Comparison of ENCODE assay signal across 9 cellular contexts in the genomic region with DNA sequence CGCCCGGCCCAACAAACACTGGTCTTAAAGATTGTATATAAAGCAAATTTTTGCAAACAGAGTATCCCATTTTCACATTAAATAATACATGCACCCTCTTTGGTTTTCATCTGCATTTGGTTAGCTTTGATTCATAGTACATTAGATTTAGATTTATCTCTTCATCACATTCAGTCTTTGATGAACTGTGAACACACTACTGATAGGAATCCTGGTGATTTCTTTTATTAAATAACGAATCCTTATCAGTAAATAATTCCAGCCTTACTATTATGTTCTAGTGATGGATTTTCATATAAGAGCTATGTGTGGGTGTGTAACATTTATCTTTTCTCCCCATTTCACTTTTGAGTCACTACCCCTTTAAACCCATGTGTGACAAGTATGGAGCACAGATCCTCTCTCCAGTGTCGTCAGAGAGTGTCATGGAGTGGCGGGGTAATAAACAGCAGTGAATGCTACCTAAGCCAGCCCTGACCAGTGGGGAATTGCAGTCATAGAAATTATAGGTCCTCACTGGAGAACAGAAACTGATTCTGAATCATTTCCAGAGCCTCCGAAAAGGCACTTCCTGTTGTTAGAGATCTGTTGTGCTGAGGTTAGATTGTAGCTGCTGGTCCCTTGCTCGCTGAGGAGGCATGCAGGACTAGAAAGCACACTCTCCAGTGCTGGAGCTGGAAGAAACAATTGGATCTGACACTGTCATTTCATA. TPM values are rescaled to one million over a fixed set of nuclear protein-coding genes. Genes with fewer than 3 reads are reported as not detected.
DNase-seq lines count a peak whose midpoint lies in the region; ATAC-seq and TF ChIP-seq lines count a peak whose summit lies in the region.
"Had no signal": no experiment of that assay in that cellular context is flagged by ENCODE, and none has a peak within 500 bp of the region (broad histone marks: within the 10 kb centered on the region; RNA-seq: fewer than 3 reads in every experiment).

No MANE protein-coding gene starts in this region.

- H3K4me1 Mint-ChIP-seq in activated B cell treated with CpG ODN at 0.5 μM for 24 hours (peaks cover 2% of the 10 kb centered on the region), natural killer cell (peaks cover 6 to 13% of the 10 kb centered on the region in 2 donors)

- 60 to 69% methylated on average over 7 of the region's 7 CpGs for WGBS in lower leg skin, 2 donors
- WGBS in aorta, 2 donors = 51 to 56% methylated on average over 7 of the region's 7 CpGs

- H3K27ac ChIP-seq in aorta (ENCODE audit: low read depth in 1 of 2, low read length in 2 of 2) = no peak overlapping the region

- peak; percentile 83 for ATAC-seq in GM19438 (IDR thresholded peaks at IDR 0.05; ENCODE audit: low read depth, unreplicated experiment)
- ATAC-seq in HG03342 (IDR thresholded peaks at IDR 0.05; ENCODE audit: unreplicated experiment) = peak; percentile 97
- peak; percentile 37 for ATAC-seq in activated B cell treated with CpG ODN at 0.5 μM for 24 hours (ENCODE audit: low read depth)
- no peak for ATAC-seq in natural killer cell
- no peak for ATAC-seq in aorta (ENCODE audit: low FRiP score)

- no peaks in the 10 kb centered on the region for H3K36me3 ChIP-seq in aorta (ENCODE audit: control insufficient read depth in 1 of 2, insufficient read depth in 2 of 2, low read length in 1 of 2)
- H3K36me3 ChIP-seq: heart right ventricle had no signal

- TF ChIP-seq CTCF in activated B cell treated with CpG ODN at 0.5 μM for 24 hours (IDR thresholded peaks at IDR 0.05) = no peak
- no peak for TF ChIP-seq CTCF in natural killer cell (IDR thresholded peaks at IDR 0.05)
- TF ChIP-seq CTCF in lower leg skin (IDR thresholded peaks at IDR 0.05) = no peak

- DNase-seq in EH (ENCODE audit: low read depth) = peak; percentile 66
- DNase-seq in activated B cell treated with CpG ODN at 0.5 μM for 24 hours = no peak
- DNase-seq in pulmonary artery endothelial cell (ENCODE audit: low read depth, low spot score) = peak; percentile 51
- DNase-seq in natural killer cell = no peak
- no peak for DNase-seq in lower leg skin (ENCODE audit: low spot score in 2 of 2)
- no peak for DNase-seq in aorta
- DNase-seq: heart right ventricle had no signal

- no peaks in the 10 kb centered on the region for H3K9me3 ChIP-seq in aorta (ENCODE audit: control insufficient read depth, low read length)

- H3K27ac Mint-ChIP-seq in activated B cell treated with CpG ODN at 0.5 μM for 24 hours = no peak overlapping the region
- no peak overlapping the region for H3K27ac Mint-ChIP-seq in natural killer cell

- intact Hi-C loops in activated B cell treated with CpG ODN at 0.5 μM for 24 hours (cut with micrococcal nuclease) (no loop called here), natural killer cell (cut with micrococcal nuclease) (no loop called here), lower leg skin (cut with DNase I; ENCODE audit: low total_unique reads) (no loop called here), aorta (cut with DNase I) (no loop called here)

- TF ChIP-seq POLR2A in lower leg skin (IDR thresholded peaks at IDR 0.05) = no peak

- H3K9me3 Mint-ChIP-seq in activated B cell treated with CpG ODN at 0.5 μM for 24 hours (no peaks in the 10 kb centered on the region), natural killer cell (no peaks in the 10 kb centered on the region)

- CTCF ChIA-PET in activated B cell treated with CpG ODN at 0.5 μM for 24 hours (lab: Charles Lee) = no interaction called here

- no peaks in the 10 kb centered on the region for H3K27me3 ChIP-seq in aorta (ENCODE audit: control insufficient read depth in 1 of 2, insufficient read depth in 2 of 2, low read length in 1 of 2)
- H3K27me3 ChIP-seq: heart right ventricle had no signal

- no peak overlapping the region for H3K4me3 ChIP-seq in lower leg skin (ENCODE audit: low read depth, poor library complexity, severe bottlenecking)
- H3K4me3 ChIP-seq in aorta (ENCODE audit: low read length in 2 of 2) = no peak overlapping the region

- H3K36me3 Mint-ChIP-seq in activated B cell treated with CpG ODN at 0.5 μM for 24 hours (ENCODE audit: low read depth) (no peaks in the 10 kb centered on the region), natural killer cell (no peaks in the 10 kb centered on the region)

- no peaks in the 10 kb centered on the region for H3K4me1 ChIP-seq in aorta (ENCODE audit: control insufficient read depth in 1 of 2, insufficient read depth in 2 of 2, low read length in 2 of 2)

- H3K4me3 Mint-ChIP-seq in activated B cell treated with CpG ODN at 0.5 μM for 24 hours (no peak overlapping the region), natural killer cell (no peak overlapping the region)

- POLR2A ChIA-PET in activated B cell treated with CpG ODN at 0.5 μM for 24 hours (lab: Charles Lee) = no interaction called here

- H3K27me3 Mint-ChIP-seq in activated B cell treated with CpG ODN at 0.5 μM for 24 hours = peaks cover 8% of the 10 kb centered on the region
- peaks cover 15 to 46% of the 10 kb centered on the region in 2 donors for H3K27me3 Mint-ChIP-seq in natural killer cell (ENCODE audit: low read depth in 2 of 2)

RNA-seq across cellular contexts. Expression of a gene that starts 22.0 kb away (rescaled TPM):
- total RNA-seq in activated B cell treated with CpG ODN at 0.5 μM for 24 hours (not detected in 2 replicates), pulmonary artery endothelial cell (3.0 and 11.8 TPM in 2 replicates), natural killer cell (not detected), lower leg skin (not detected), aorta (not detected)
- polyA plus RNA-seq in aorta = not detected
- total RNA-seq: heart right ventricle had no signal

Comparison
In these comparisons a context has a peak if more than half of its experiments do, and no peak if none do; other contexts are left out.
1. DNase-seq: peak in EH (single experiment) and pulmonary artery endothelial cell (single experiment); none in activated B cell treated with CpG ODN at 0.5 μM for 24 hours (single experiment), natural killer cell (single experiment), lower leg skin (0 of 2) and aorta (0 of 2).
2. ATAC-seq: peak in GM19438 (single experiment), HG03342 (single experiment) and activated B cell treated with CpG ODN at 0.5 μM for 24 hours (single experiment); none in natural killer cell (0 of 3) and aorta (single experiment).